2 cellular contexts compared by ENCODE assay signal in the genomic region with DNA sequence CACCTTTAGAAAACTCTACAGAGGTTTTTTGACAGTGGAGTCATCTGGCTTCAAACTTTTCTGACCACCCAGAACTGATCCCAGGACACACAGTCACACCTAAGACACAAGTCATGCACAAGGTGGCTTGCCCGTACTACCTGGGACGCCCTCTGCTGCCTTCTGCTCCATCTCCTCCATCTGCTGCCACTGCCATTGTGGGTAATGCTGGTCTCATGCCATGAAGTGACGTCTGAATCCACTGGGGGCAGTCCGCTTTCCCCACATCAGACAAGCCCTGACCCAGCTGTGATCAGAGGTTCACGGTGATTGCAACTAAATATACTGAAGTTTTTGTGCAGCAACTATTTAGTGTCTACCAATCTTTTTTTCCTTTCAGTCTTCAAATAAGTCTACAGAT.
TF ChIP-seq lines count a peak whose summit lies in the region.

No MANE protein-coding gene starts in this region.

TF ChIP-seq in SK-N-SH, 30 proteins besides CTCF, POLR2A, EP300 and RAD21 (continued from another document):
- TF ChIP-seq, protein P1, sequence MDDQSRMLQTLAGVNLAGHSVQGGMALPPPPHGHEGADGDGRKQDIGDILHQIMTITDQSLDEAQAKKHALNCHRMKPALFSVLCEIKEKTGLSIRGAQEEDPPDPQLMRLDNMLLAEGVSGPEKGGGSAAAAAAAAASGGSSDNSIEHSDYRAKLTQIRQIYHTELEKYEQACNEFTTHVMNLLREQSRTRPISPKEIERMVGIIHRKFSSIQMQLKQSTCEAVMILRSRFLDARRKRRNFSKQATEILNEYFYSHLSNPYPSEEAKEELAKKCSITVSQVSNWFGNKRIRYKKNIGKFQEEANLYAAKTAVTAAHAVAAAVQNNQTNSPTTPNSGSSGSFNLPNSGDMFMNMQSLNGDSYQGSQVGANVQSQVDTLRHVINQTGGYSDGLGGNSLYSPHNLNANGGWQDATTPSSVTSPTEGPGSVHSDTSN (IDR thresholded peaks at IDR 0.05) = no peak

TF ChIP-seq in SK-N-SH treated with all-trans-retinoic acid at 6 μM for 48 hours, 23 proteins besides CTCF, POLR2A, EP300 and RAD21:
- TF ChIP-seq, protein P2, sequence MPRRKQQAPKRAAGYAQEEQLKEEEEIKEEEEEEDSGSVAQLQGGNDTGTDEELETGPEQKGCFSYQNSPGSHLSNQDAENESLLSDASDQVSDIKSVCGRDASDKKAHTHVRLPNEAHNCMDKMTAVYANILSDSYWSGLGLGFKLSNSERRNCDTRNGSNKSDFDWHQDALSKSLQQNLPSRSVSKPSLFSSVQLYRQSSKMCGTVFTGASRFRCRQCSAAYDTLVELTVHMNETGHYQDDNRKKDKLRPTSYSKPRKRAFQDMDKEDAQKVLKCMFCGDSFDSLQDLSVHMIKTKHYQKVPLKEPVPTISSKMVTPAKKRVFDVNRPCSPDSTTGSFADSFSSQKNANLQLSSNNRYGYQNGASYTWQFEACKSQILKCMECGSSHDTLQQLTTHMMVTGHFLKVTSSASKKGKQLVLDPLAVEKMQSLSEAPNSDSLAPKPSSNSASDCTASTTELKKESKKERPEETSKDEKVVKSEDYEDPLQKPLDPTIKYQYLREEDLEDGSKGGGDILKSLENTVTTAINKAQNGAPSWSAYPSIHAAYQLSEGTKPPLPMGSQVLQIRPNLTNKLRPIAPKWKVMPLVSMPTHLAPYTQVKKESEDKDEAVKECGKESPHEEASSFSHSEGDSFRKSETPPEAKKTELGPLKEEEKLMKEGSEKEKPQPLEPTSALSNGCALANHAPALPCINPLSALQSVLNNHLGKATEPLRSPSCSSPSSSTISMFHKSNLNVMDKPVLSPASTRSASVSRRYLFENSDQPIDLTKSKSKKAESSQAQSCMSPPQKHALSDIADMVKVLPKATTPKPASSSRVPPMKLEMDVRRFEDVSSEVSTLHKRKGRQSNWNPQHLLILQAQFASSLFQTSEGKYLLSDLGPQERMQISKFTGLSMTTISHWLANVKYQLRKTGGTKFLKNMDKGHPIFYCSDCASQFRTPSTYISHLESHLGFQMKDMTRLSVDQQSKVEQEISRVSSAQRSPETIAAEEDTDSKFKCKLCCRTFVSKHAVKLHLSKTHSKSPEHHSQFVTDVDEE (CRISPR knock-in tag; IDR thresholded peaks at IDR 0.05) = no peak
- TF ChIP-seq ARNTL (CRISPR knock-in tag; IDR thresholded peaks at IDR 0.05; ENCODE audit: borderline replicate concordance, low read depth) = no peak
- TF ChIP-seq, protein P3, sequence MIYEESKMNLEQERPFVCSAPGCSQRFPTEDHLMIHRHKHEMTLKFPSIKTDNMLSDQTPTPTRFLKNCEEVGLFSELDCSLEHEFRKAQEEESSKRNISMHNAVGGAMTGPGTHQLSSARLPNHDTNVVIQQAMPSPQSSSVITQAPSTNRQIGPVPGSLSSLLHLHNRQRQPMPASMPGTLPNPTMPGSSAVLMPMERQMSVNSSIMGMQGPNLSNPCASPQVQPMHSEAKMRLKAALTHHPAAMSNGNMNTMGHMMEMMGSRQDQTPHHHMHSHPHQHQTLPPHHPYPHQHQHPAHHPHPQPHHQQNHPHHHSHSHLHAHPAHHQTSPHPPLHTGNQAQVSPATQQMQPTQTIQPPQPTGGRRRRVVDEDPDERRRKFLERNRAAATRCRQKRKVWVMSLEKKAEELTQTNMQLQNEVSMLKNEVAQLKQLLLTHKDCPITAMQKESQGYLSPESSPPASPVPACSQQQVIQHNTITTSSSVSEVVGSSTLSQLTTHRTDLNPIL (CRISPR knock-in tag; IDR thresholded peaks at IDR 0.05; ENCODE audit: low read depth) = no peak
- TF ChIP-seq OSR1 (CRISPR knock-in tag; IDR thresholded peaks at IDR 0.05) = no peak
- no peak for TF ChIP-seq TCF4 (CRISPR knock-in tag; IDR thresholded peaks at IDR 0.05; ENCODE audit: borderline replicate concordance)
- TF ChIP-seq ISL1 (CRISPR knock-in tag; IDR thresholded peaks at IDR 0.05) = no peak
- TF ChIP-seq ZNF8 (CRISPR knock-in tag; IDR thresholded peaks at IDR 0.05) = no peak
- TF ChIP-seq, protein P4, sequence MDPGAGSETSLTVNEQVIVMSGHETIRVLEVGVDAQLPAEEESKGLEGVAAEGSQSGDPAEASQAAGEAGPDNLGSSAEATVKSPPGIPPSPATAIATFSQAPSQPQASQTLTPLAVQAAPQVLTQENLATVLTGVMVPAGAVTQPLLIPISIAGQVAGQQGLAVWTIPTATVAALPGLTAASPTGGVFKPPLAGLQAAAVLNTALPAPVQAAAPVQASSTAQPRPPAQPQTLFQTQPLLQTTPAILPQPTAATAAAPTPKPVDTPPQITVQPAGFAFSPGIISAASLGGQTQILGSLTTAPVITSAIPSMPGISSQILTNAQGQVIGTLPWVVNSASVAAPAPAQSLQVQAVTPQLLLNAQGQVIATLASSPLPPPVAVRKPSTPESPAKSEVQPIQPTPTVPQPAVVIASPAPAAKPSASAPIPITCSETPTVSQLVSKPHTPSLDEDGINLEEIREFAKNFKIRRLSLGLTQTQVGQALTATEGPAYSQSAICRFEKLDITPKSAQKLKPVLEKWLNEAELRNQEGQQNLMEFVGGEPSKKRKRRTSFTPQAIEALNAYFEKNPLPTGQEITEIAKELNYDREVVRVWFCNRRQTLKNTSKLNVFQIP (CRISPR knock-in tag; IDR thresholded peaks at IDR 0.05; ENCODE audit: borderline replicate concordance, low read depth) = no peak
- TF ChIP-seq ZNF70 (CRISPR knock-in tag; IDR thresholded peaks at IDR 0.05) = no peak
- TF ChIP-seq, protein P5, sequence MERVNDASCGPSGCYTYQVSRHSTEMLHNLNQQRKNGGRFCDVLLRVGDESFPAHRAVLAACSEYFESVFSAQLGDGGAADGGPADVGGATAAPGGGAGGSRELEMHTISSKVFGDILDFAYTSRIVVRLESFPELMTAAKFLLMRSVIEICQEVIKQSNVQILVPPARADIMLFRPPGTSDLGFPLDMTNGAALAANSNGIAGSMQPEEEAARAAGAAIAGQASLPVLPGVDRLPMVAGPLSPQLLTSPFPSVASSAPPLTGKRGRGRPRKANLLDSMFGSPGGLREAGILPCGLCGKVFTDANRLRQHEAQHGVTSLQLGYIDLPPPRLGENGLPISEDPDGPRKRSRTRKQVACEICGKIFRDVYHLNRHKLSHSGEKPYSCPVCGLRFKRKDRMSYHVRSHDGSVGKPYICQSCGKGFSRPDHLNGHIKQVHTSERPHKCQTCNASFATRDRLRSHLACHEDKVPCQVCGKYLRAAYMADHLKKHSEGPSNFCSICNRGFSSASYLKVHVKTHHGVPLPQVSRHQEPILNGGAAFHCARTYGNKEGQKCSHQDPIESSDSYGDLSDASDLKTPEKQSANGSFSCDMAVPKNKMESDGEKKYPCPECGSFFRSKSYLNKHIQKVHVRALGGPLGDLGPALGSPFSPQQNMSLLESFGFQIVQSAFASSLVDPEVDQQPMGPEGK (CRISPR knock-in tag; IDR thresholded peaks at IDR 0.05; ENCODE audit: borderline replicate concordance) = no peak
- TF ChIP-seq TOX (CRISPR knock-in tag; IDR thresholded peaks at IDR 0.05; ENCODE audit: borderline replicate concordance) = no peak
- no peak for TF ChIP-seq GLIS3 (CRISPR knock-in tag; IDR thresholded peaks at IDR 0.05)
